In genomic region chrX:130680164-130681035, GRCh38 we compare ENCODE assay signal across 20 cellular contexts.
DNase-seq lines count a peak whose midpoint lies in the region; ATAC-seq and TF ChIP-seq lines count a peak whose summit lies in the region.
"Had no signal": no experiment of that assay in that cellular context is flagged by ENCODE, and none has a peak within 500 bp of the region (broad histone marks: within the 10 kb centered on the region; RNA-seq: fewer than 3 reads in every experiment).

No MANE protein-coding gene starts in this region.

- H3F3A ChIP-seq in GM23248 (ENCODE audit: insufficient read depth): no peaks in the 10 kb centered on the region; the same call in 1 of the 2 replicates

- H3K79me2 ChIP-seq in GM23248 (ENCODE audit: insufficient read depth): no peaks in the 10 kb centered on the region

- peak; percentile 25 for DNase-seq in GM23248
- peak; percentile 44 to 74 (median 65) for DNase-seq in adrenal gland
- peak; percentile 64 for DNase-seq in fibroblast of the aortic adventitia (ENCODE audit: low read depth)
- DNase-seq in sciatic nerve (ENCODE audit: low spot score): no peak
- no peak for DNase-seq in endothelial cell (ENCODE audit: low spot score)
- no peak for DNase-seq in epidermal melanocyte (ENCODE audit: insufficient read length, low spot score)
- DNase-seq in ecto neural progenitor cell (ENCODE audit: low spot score): no peak
- no peak for DNase-seq in mucosa of descending colon
- DNase-seq: activated T-cell treated with anti-CD3 and anti-CD28 coated beads, Interleukin-2, amount 50 U/mL, for 48 hours; C1 segment of cervical spinal cord; cerebellar nuclear complex; DMS53; hypothalamus; left colon; NCI-H1436; NCI-H226; substantia nigra had no signal

- TF ChIP-seq POLR2A in adrenal gland (IDR thresholded peaks at IDR 0.05): no peak

- H3K36me3 ChIP-seq in GM23248 (ENCODE audit: low read depth): no peaks in the 10 kb centered on the region
- no peaks in the 10 kb centered on the region for H3K36me3 ChIP-seq in adrenal gland (replicated peaks in 1 of 2)
- H3K36me3 ChIP-seq in mucosa of descending colon (ENCODE audit: low read depth): no peaks in the 10 kb centered on the region

- H3K4me3 ChIP-seq in GM23248 (no peak overlapping the region), adrenal gland (no peak overlapping the region), fibroblast of the aortic adventitia (ENCODE audit: low read depth, low read length) (no peak overlapping the region), mucosa of descending colon (no peak overlapping the region)

- no peak overlapping the region for H2AFZ ChIP-seq in GM23248

- H3K4me2 ChIP-seq in GM23248 (ENCODE audit: unreplicated experiment): no peak overlapping the region
- H3K4me2 ChIP-seq: KMS-11 had no signal

- in situ Hi-C loops in GM23248 (cut with MboI): no loop called here

- intact Hi-C loops in adrenal gland (cut with DNase I): no loop called here
- intact Hi-C loops in sciatic nerve (cut with DNase I): no loop called here
- intact Hi-C loops in mucosa of descending colon (cut with DNase I, micrococcal nuclease): no loop called here

- TF ChIP-seq CTCF in adrenal gland (IDR thresholded peaks at IDR 0.05) (no peak), fibroblast of the aortic adventitia (IDR thresholded peaks at IDR 0.05; ENCODE audit: insufficient read depth, low read length) (no peak), endothelial cell (IDR thresholded peaks at IDR 0.05; ENCODE audit: unreplicated experiment) (no peak), mucosa of descending colon (IDR thresholded peaks at IDR 0.05) (no peak)

- H3K4me1 Mint-ChIP-seq in endothelial cell (ENCODE audit: unreplicated experiment): peaks cover 7% of the 10 kb centered on the region

- no peaks in the 10 kb centered on the region for H3K9me2 ChIP-seq in GM23248 (ENCODE audit: insufficient read depth)

- H3K4me1 ChIP-seq in GM23248 (ENCODE audit: insufficient read depth) (peaks cover 16% of the 10 kb centered on the region), adrenal gland (replicated peaks in 1 of 2) (peaks cover 0 to 4% of the 10 kb centered on the region in 2 donors), mucosa of descending colon (ENCODE audit: low read depth) (no peaks in the 10 kb centered on the region)

- H3K9ac ChIP-seq in GM23248: no peak overlapping the region
- H3K9ac ChIP-seq: KMS-11 had no signal

- H3K9me3 Mint-ChIP-seq in endothelial cell (ENCODE audit: unreplicated experiment): no peaks in the 10 kb centered on the region

- H3K4me3 Mint-ChIP-seq in endothelial cell (ENCODE audit: unreplicated experiment): no peak overlapping the region
- H3K4me3 Mint-ChIP-seq: activated naive CD8-positive, alpha-beta T cell had no signal

- H3K27me3 ChIP-seq in GM23248 (replicated peaks; ENCODE audit: insufficient read depth): no peaks in the 10 kb centered on the region
- H3K27me3 ChIP-seq in adrenal gland: no peaks in the 10 kb centered on the region

- ATAC-seq in sciatic nerve: peak; percentile 56
- ATAC-seq in mucosa of descending colon: no peak
- ATAC-seq: left colon, SK-N-SH treated with all-trans-retinoic acid at 6 μM for 48 hours had no signal

- no peak overlapping the region for H3K27ac Mint-ChIP-seq in endothelial cell (ENCODE audit: unreplicated experiment)
- H3K27ac Mint-ChIP-seq: activated naive CD8-positive, alpha-beta T cell had no signal

- H4K20me1 ChIP-seq in GM23248 (ENCODE audit: insufficient read depth): no peaks in the 10 kb centered on the region

- H3K9me3 ChIP-seq in GM23248 (ENCODE audit: low read depth) (no peaks in the 10 kb centered on the region), adrenal gland (replicated peaks in 1 of 3) (no peaks in the 10 kb centered on the region), mucosa of descending colon (no peaks in the 10 kb centered on the region)

- WGBS in GM23248 (ENCODE audit: low coverage in 1 of 2, low lambda C conversion rate in 2 of 2, missing lambda C conversion rate in 2 of 2), 2 experiments: 25 to 32% methylated on average over 2 of the region's 2 CpGs
- WGBS in adrenal gland, 4 donors: 38 to 47% (median 45%) methylated on average over 2 of the region's 2 CpGs

- H3K27me3 Mint-ChIP-seq in endothelial cell (ENCODE audit: unreplicated experiment): no peaks in the 10 kb centered on the region
- H3K27me3 Mint-ChIP-seq: activated naive CD8-positive, alpha-beta T cell had no signal

- no peak overlapping the region for H3K27ac ChIP-seq in GM23248
- H3K27ac ChIP-seq in adrenal gland: peak overlapping the region in 3 of 5 donors; percentile 29 to 36 (median 35)
- H3K27ac ChIP-seq: KMS-11 had no signal

- peaks cover 3% of the 10 kb centered on the region for H3K36me3 Mint-ChIP-seq in endothelial cell (ENCODE audit: low read depth, unreplicated experiment)

Comparison
In these comparisons a context has a peak if more than half of its experiments do, and no peak if none do; other contexts are left out.
1. DNase-seq: peak in GM23248 (single experiment), adrenal gland (7 of 7) and fibroblast of the aortic adventitia (single experiment); none in sciatic nerve (single experiment), endothelial cell (single experiment), epidermal melanocyte (single experiment), ecto neural progenitor cell (single experiment) and mucosa of descending colon (0 of 3).